18 cellular contexts compared by ENCODE assay signal in genomic region chr9:138067594-138068367, GRCh38.
"Had no signal": no experiment of that assay in that cellular context is flagged by ENCODE, and none has a peak within 500 bp of the region (broad histone marks: within the 10 kb centered on the region; RNA-seq: fewer than 3 reads in every experiment).

No MANE protein-coding gene starts in this region.

- H3K27ac ChIP-seq: epithelial cell of prostate, prostate gland, testis had no signal

- H3K36me3 ChIP-seq: prostate gland had no signal

- H3K36me3 Mint-ChIP-seq: activated naive CD8-positive, alpha-beta T cell treated with anti-CD3 and anti-CD28 coated beads, Interleukin-2, amount 10 ng/mL, durations not matched to agents 7 days and 5 days had no signal

- H3K27me3 Mint-ChIP-seq: brain had no signal

- H3K9me3 Mint-ChIP-seq: activated naive CD8-positive, alpha-beta T cell treated with anti-CD3 and anti-CD28 coated beads, Interleukin-2, amount 10 ng/mL, durations not matched to agents 7 days and 5 days; activated T-cell treated with anti-CD3 and anti-CD28 coated beads, Interleukin-2, amount 50 U/mL, for 72 hours; brain; dendritic cell treated with granulocyte-macrophage colony-stimulating factor and Interleukin-4, amounts not matched to agents 40 ng/mL and 50 ng/mL, for 4 days; effector memory CD8-positive, alpha-beta T cell; nephron; stimulated activated naive CD8-positive, alpha-beta T cell treated with anti-CD3 and anti-CD28 coated beads, Interleukin-15, amount 100 ng/mL, for 72 hours; T-helper 1 cell treated with Interleukin-12 subunit alpha and Interleukin-12 subunit beta and Interleukin-4 antibody, amounts not matched to agents 30 μg/mL and 1 μg/mL, for 36 hours had no signal

- H3K27ac Mint-ChIP-seq: activated naive CD8-positive, alpha-beta T cell treated with anti-CD3 and anti-CD28 coated beads, Interleukin-2, amount 10 ng/mL, durations not matched to agents 7 days and 5 days; activated T-cell treated with anti-CD3 and anti-CD28 coated beads, Interleukin-2, amount 50 U/mL, for 72 hours; dendritic cell treated with granulocyte-macrophage colony-stimulating factor and Interleukin-4, amounts not matched to agents 40 ng/mL and 50 ng/mL, for 4 days; effector memory CD8-positive, alpha-beta T cell; nephron; stimulated activated naive CD8-positive, alpha-beta T cell treated with anti-CD3 and anti-CD28 coated beads, Interleukin-15, amount 100 ng/mL, for 72 hours; T-helper 1 cell treated with Interleukin-12 subunit alpha and Interleukin-12 subunit beta and Interleukin-4 antibody, amounts not matched to agents 30 μg/mL and 1 μg/mL, for 36 hours had no signal

- H3K4me1 Mint-ChIP-seq: activated naive CD8-positive, alpha-beta T cell treated with anti-CD3 and anti-CD28 coated beads, Interleukin-2, amount 10 ng/mL, durations not matched to agents 7 days and 5 days; nephron; stimulated activated naive CD8-positive, alpha-beta T cell treated with anti-CD3 and anti-CD28 coated beads, Interleukin-15, amount 100 ng/mL, for 72 hours had no signal

- H3K4me3 Mint-ChIP-seq: activated naive CD8-positive, alpha-beta T cell treated with anti-CD3 and anti-CD28 coated beads, Interleukin-2, amount 10 ng/mL, durations not matched to agents 7 days and 5 days; activated T-cell treated with anti-CD3 and anti-CD28 coated beads, Interleukin-2, amount 50 U/mL, for 72 hours; brain; dendritic cell treated with granulocyte-macrophage colony-stimulating factor and Interleukin-4, amounts not matched to agents 40 ng/mL and 50 ng/mL, for 4 days; effector memory CD8-positive, alpha-beta T cell; nephron; stimulated activated naive CD8-positive, alpha-beta T cell treated with anti-CD3 and anti-CD28 coated beads, Interleukin-15, amount 100 ng/mL, for 72 hours; T-helper 1 cell treated with Interleukin-12 subunit alpha and Interleukin-12 subunit beta and Interleukin-4 antibody, amounts not matched to agents 30 μg/mL and 1 μg/mL, for 36 hours had no signal

- DNase-seq: activated CD4-positive, alpha-beta T cell treated with anti-CD3 and anti-CD28 coated beads, Interleukin-2, amount 50 U/mL, for 1 hour; activated CD4-positive, CD25-positive, alpha-beta regulatory T cell; activated naive CD4-positive, alpha-beta T cell; activated naive CD8-positive, alpha-beta T cell treated with anti-CD3 and anti-CD28 coated beads, Interleukin-2, amount 10 ng/mL, durations not matched to agents 7 days and 5 days; activated T-cell treated with anti-CD3 and anti-CD28 coated beads, Interleukin-2, amount 50 U/mL, for 72 hours; cerebellar nuclear complex; effector memory CD8-positive, alpha-beta T cell; mesendoderm; testis had no signal

- H3K9me3 ChIP-seq: prostate gland, testis had no signal

- H3K4me1 ChIP-seq: prostate gland, testis had no signal

- H3K4me3 ChIP-seq: prostate gland, smooth muscle cell, testis had no signal

- H3K27me3 ChIP-seq: testis had no signal

- H3K4me2 ChIP-seq: smooth muscle cell had no signal

- ATAC-seq: activated T-cell treated with anti-CD3 and anti-CD28 coated beads, Interleukin-2, amount 50 U/mL, for 72 hours; effector memory CD8-positive, alpha-beta T cell; right cardiac atrium; stimulated activated naive CD8-positive, alpha-beta T cell treated with anti-CD3 and anti-CD28 coated beads, Interleukin-15, amount 100 ng/mL, for 72 hours had no signal
